ENCODE assay signal across 8 cellular contexts in the genomic region with DNA sequence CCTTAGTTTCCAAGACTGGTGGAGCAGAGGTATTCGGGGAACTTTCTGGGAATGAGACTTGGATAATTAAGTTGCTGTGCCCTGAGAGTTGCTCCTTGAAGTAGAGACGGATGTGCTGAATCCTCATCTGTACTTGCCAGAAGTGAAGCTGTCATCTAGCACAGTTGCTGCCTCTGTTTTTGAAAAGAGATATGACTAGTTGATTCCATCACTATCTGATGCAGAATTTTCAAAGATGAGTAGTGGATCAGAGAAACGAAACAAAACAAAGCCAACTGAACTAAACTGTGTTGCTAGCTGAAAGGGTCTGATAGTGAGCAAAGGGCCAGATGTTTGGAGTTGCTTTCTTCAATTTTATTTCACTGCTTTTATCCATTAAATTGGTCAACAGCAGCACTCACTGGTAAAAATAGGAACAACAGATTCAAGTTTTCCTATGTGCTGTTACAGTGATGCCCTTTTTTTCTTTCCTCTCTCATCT. TPM values are rescaled to one million over a fixed set of nuclear protein-coding genes. Genes with fewer than 3 reads are reported as not detected.
A peak's percentile ranks its signal among the peaks of the same experiment; 100 is the strongest.
DNase-seq lines count a peak whose midpoint lies in the region; ATAC-seq and TF ChIP-seq lines count a peak whose summit lies in the region.

No MANE protein-coding gene starts in this region.

- H3K4me3 ChIP-seq in astrocyte of the cerebellum (ENCODE audit: low read depth, low read length), result no peak overlapping the region
- H3K4me3 ChIP-seq in kidney epithelial cell (ENCODE audit: low read depth, low read length), result no peak overlapping the region
- H3K4me3 ChIP-seq in upper lobe of right lung, result no peak overlapping the region

- no peaks in the 10 kb centered on the region for H3K9me3 ChIP-seq in upper lobe of right lung

- H3K27me3 ChIP-seq in kidney epithelial cell (ENCODE audit: control insufficient read depth, insufficient read depth, low read length) (no peaks in the 10 kb centered on the region), upper lobe of right lung (no peaks in the 10 kb centered on the region)

- intact Hi-C loops in upper lobe of right lung (cut with DNase I), result no loop called here

- peaks cover 29% of the 10 kb centered on the region for H3K4me1 ChIP-seq in upper lobe of right lung

- H3K36me3 ChIP-seq in kidney epithelial cell (ENCODE audit: control insufficient read depth, insufficient read depth, low read length) (no peaks in the 10 kb centered on the region), upper lobe of right lung (no peaks in the 10 kb centered on the region)

- TF ChIP-seq CTCF in astrocyte of the cerebellum (IDR thresholded peaks at IDR 0.05; ENCODE audit: low read depth, low read length, missing control alignments) (peak; percentile 47), kidney epithelial cell (IDR thresholded peaks at IDR 0.05; ENCODE audit: insufficient read depth, low read length, poor library complexity, severe bottlenecking) (peak; percentile 50), upper lobe of right lung (IDR thresholded peaks at IDR 0.05) (peak; percentile 54)

- in situ Hi-C loops in astrocyte of the cerebellum (cut with HindIII; ENCODE audit: low sequenced_read_pairs), result no loop called here

- H3K27ac ChIP-seq in upper lobe of right lung, result no peak overlapping the region

- peak; percentile 64 for ATAC-seq in upper lobe of right lung
- ATAC-seq in GM19023 (IDR thresholded peaks at IDR 0.05; ENCODE audit: unreplicated experiment), result no peak

- peak; percentile 48 for DNase-seq in NOMO-1 treated with DMSO at 0.1 percent for 48 hours (lab: John Stamatoyannopoulos, UW; ENCODE audit: unreplicated experiment)
- no peak for DNase-seq in NOMO-1 treated with dmso at 0.1 percent for 144 hours (lab: John Stamatoyannopoulos, UW; ENCODE audit: unreplicated experiment)
- DNase-seq in astrocyte of the cerebellum (ENCODE audit: low read depth), result no peak
- DNase-seq in kidney epithelial cell (ENCODE audit: low read depth), result no peak
- DNase-seq in upper lobe of right lung, result no peak
- DNase-seq in iPS-NIHi7 (ENCODE audit: extremely low spot score), result no peak
- no peak for DNase-seq in NCI-H748 (lab: John Stamatoyannopoulos, UW; ENCODE audit: unreplicated experiment)

RNA-seq across cellular contexts. Expression of gene MITF, which starts 52.7 kb away (rescaled TPM):
- total RNA-seq in kidney epithelial cell, result 5.8 and 6.6 TPM in 2 replicates
- total RNA-seq in upper lobe of right lung, result 29.5 TPM
